In the genomic region with DNA sequence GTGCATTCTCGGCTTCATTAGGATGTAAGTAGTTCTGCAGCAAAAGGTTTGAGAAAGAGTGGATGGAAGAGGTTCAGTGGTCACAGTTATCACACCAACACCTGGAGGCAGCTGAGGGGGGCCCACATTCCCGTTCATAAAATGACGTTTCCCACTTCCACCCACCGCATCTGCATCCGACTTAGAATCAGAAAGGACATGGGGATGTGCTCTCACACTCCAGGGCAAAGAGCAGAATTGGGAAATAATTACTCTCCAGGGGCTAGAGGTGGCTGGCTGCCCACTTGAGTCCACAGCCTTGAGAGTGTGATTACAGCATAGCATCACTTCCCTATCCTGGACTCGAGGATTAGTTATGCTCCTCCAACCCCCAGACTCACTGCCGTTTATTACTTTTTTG, we compare ENCODE assay signal across 21 cellular contexts.
"Had no signal": no experiment of that assay in that cellular context is flagged by ENCODE, and none has a peak within 500 bp of the region (broad histone marks: within the 10 kb centered on the region; RNA-seq: fewer than 3 reads in every experiment).

No MANE protein-coding gene starts in this region.

- DNase-seq: activated CD4-positive, alpha-beta T cell treated with anti-CD3 and anti-CD28 coated beads for 1 hour; activated CD4-positive, alpha-beta T cell treated with anti-CD3 and anti-CD28 coated beads, Interleukin-2, amount 50 U/mL, for 4 hours; activated gamma-delta T cell; amniotic stem cell; dorsolateral prefrontal cortex; gastrocnemius medialis; heart left ventricle; kidney; left lung; mesendoderm; naive thymus-derived CD8-positive, alpha-beta T cell; pancreas; sigmoid colon; stimulated activated CD4-positive, alpha-beta T cell treated with anti-CD3 and anti-CD28 coated beads, Interleukin-1b, Interleukin-23, amount 100 ng/mL, for 48 hours; stimulated activated CD8-positive, alpha-beta memory T cell treated with anti-CD3 and anti-CD28 coated beads, Interleukin-4, amount 100 ng/mL, for 48 hours; stimulated activated naive CD4-positive, alpha-beta T cell; SW 1271; T-helper 2 cell; WERI-Rb-1 had no signal

- H3K9me3 ChIP-seq: gastrocnemius medialis, pancreas had no signal

- H3K27me3 ChIP-seq: cardiac muscle cell, dorsolateral prefrontal cortex, gastrocnemius medialis, heart left ventricle, left lung, pancreas, sigmoid colon had no signal

- H3K27ac ChIP-seq: cardiac muscle cell, dorsolateral prefrontal cortex, epithelial cell of prostate, gastrocnemius medialis, heart left ventricle, left lung, pancreas, sigmoid colon, WERI-Rb-1 had no signal

- H3K4me1 ChIP-seq: gastrocnemius medialis, left lung, pancreas, sigmoid colon had no signal

- H3K36me3 ChIP-seq: cardiac muscle cell, gastrocnemius medialis, heart left ventricle, left lung, pancreas, sigmoid colon, WERI-Rb-1 had no signal

- H3K4me3 ChIP-seq: cardiac muscle cell, dorsolateral prefrontal cortex, gastrocnemius medialis, heart left ventricle, left lung, pancreas, sigmoid colon had no signal
